ENCODE assay signal across 14 cellular contexts in the genomic region with DNA sequence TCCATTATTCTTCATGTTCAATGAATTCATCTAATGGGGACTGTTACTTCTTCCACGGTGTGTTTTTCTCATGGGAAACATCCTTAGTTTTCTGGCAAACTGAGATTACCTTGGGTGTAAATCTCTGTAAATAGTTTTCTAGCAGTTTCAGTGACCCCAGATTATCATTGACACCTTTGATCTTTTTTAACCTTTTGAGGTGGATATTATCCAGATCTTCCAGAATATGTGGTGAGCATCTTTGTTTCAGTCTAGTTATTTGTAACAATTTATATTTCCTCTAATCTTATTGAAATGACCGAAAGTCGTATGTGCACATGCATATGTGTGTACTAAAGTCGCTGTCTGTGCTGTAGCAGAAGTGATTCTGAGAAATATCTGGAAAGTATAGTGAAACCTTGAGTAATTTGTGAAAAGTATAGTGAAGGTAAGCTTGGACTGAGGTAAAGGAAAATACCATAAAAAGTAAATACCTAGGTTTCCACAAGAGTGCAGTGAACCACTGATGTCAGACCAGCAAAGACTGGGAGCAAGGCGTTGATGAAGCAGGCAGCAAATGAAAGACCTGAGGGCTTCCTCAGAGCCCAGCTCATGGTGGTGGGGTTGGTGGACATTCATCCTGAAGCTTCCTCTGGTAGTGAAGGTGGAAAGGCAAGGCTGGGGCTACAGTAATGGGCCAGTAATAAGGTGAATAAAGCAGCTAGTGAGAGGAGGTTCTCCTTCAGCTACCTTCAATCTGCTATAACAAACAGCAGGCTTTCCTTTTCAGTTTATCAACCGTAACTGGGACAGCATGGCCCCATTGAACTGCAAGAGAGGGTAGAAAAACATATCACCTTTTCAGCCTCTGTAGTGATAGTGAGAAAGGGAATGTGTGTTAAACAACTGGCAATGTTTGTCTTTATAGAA.
A peak's percentile ranks its signal among the peaks of the same experiment; 100 is the strongest.
DNase-seq lines count a peak whose midpoint lies in the region; ATAC-seq and TF ChIP-seq lines count a peak whose summit lies in the region.
"Had no signal": no experiment of that assay in that cellular context is flagged by ENCODE, and none has a peak within 500 bp of the region (broad histone marks: within the 10 kb centered on the region; RNA-seq: fewer than 3 reads in every experiment).

No MANE protein-coding gene starts in this region.

- TF ChIP-seq POLR2A in stomach (IDR thresholded peaks at IDR 0.05), result no peak

- no peaks in the 10 kb centered on the region for H3K9me3 Mint-ChIP-seq in activated T-cell treated with anti-CD3 and anti-CD28 coated beads, Interleukin-2, amount 50 U/mL, for 4 hours
- H3K9me3 Mint-ChIP-seq: brain had no signal

- H3K27me3 ChIP-seq in stomach, result no peaks in the 10 kb centered on the region
- H3K27me3 ChIP-seq: SJSA1 had no signal

- no peak overlapping the region for H3K4me3 ChIP-seq in stomach
- H3K4me3 ChIP-seq: SJSA1 had no signal

- WGBS in stomach, 5 donors, result 62 to 75% (median 73%) methylated on average over 6 of the region's 6 CpGs

- H3K27me3 Mint-ChIP-seq in activated T-cell treated with anti-CD3 and anti-CD28 coated beads, Interleukin-2, amount 50 U/mL, for 4 hours (ENCODE audit: low read depth), result no peaks in the 10 kb centered on the region
- H3K27me3 Mint-ChIP-seq: brain had no signal

- no peak for TF ChIP-seq EP300 in stomach (IDR thresholded peaks at IDR 0.05)

- H3K9me3 ChIP-seq in stomach, result no peaks in the 10 kb centered on the region
- H3K9me3 ChIP-seq: SJSA1 had no signal

- intact Hi-C loops in stomach (cut with DNase I; ENCODE audit: low total_unique reads), result no loop called here

- no peak for TF ChIP-seq CTCF in stomach (IDR thresholded peaks at IDR 0.05)

- H3K27ac ChIP-seq in stomach, result no peak overlapping the region
- H3K27ac ChIP-seq: epithelial cell of prostate, SJSA1 had no signal

- DNase-seq in activated T-cell treated with anti-CD3 and anti-CD28 coated beads, Interleukin-2, amount 50 U/mL, for 4 hours, result no peak
- no peak for DNase-seq in NCI-H82 treated with DMSO at 0.1 percent for 48 hours (lab: John Stamatoyannopoulos, UW; ENCODE audit: unreplicated experiment)
- DNase-seq in activated naive CD4-positive, alpha-beta T cell treated with Interleukin-2 at 50 U/mL for 16 hours, result no peak
- DNase-seq in inferior parietal cortex (ENCODE audit: extremely low spot score), result no peak
- DNase-seq in stomach, result no peak
- DNase-seq: COR-L47; Karpas-422; naive thymus-derived CD4-positive, alpha-beta T cell had no signal

- H3K4me1 ChIP-seq in stomach, result no peaks in the 10 kb centered on the region
- H3K4me1 ChIP-seq: SJSA1 had no signal

- H3K36me3 Mint-ChIP-seq in activated T-cell treated with anti-CD3 and anti-CD28 coated beads, Interleukin-2, amount 50 U/mL, for 4 hours (ENCODE audit: insufficient read depth), result no peaks in the 10 kb centered on the region
- H3K36me3 Mint-ChIP-seq: brain; naive thymus-derived CD4-positive, alpha-beta T cell had no signal

- no peaks in the 10 kb centered on the region for H3K36me3 ChIP-seq in stomach
- H3K36me3 ChIP-seq: SJSA1 had no signal

- ATAC-seq in GM18858 (IDR thresholded peaks at IDR 0.05; ENCODE audit: unreplicated experiment), result peak; percentile 96
- ATAC-seq in GM21360 (IDR thresholded peaks at IDR 0.05; ENCODE audit: unreplicated experiment), result peak; percentile 70
- peak; percentile 83 for ATAC-seq in HG03025 (IDR thresholded peaks at IDR 0.05; ENCODE audit: low FRiP score, unreplicated experiment)
- peak; percentile 10 to 28 for ATAC-seq in activated T-cell treated with anti-CD3 and anti-CD28 coated beads, Interleukin-2, amount 50 U/mL, for 4 hours
- ATAC-seq: naive thymus-derived CD4-positive, alpha-beta T cell had no signal

- H3K4me3 Mint-ChIP-seq in activated T-cell treated with anti-CD3 and anti-CD28 coated beads, Interleukin-2, amount 50 U/mL, for 4 hours, result no peak overlapping the region
- H3K4me3 Mint-ChIP-seq: brain; naive thymus-derived CD4-positive, alpha-beta T cell had no signal

- no peaks in the 10 kb centered on the region for H3K4me1 Mint-ChIP-seq in activated T-cell treated with anti-CD3 and anti-CD28 coated beads, Interleukin-2, amount 50 U/mL, for 4 hours (ENCODE audit: low read depth)
- H3K4me1 Mint-ChIP-seq: brain; naive thymus-derived CD4-positive, alpha-beta T cell had no signal

Comparison
In these comparisons a context has a peak if more than half of its experiments do, and no peak if none do; other contexts are left out.
1. ATAC-seq: peak in every context shown above with its lines; median percentile 96 in GM18858; 83 in HG03025; 70 in GM21360; 19 in activated T-cell treated with anti-CD3 and anti-CD28 coated beads, Interleukin-2, amount 50 U/mL, for 4 hours.